10 cellular contexts compared by ENCODE assay signal in the genomic region with DNA sequence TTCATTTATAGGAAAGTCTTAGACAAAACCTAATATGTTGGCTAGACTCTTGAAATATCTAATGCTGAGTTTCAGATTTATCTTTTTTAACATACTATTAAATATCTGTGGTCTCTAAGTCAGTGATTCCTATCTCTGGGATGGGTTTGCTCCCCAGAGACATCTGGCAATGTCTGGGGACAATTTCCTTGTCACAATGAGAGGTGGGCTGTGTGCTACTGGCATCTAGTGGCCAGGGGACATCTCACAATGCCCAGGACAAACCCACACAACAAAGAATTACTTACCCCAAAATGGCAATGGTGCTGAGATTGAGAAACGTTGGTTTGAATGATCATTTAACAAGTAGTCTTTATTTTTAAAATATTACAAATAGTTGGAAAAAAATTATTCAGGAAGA.
DNase-seq lines count a peak whose midpoint lies in the region; ATAC-seq, FAIRE-seq and TF ChIP-seq lines count a peak whose summit lies in the region.
"Had no signal": no experiment of that assay in that cellular context is flagged by ENCODE, and none has a peak within 500 bp of the region (broad histone marks: within the 10 kb centered on the region; RNA-seq: fewer than 3 reads in every experiment).

No MANE protein-coding gene starts in this region.

- intact Hi-C loops in left ventricle myocardium inferior (cut with micrococcal nuclease) (loop anchor here (5.0 kb wide), 2 partner anchors 236 to 296 kb away; no protein-coding TSS in a partner anchor), Right ventricle myocardium inferior (cut with DNase I) (loop anchor here (5.0 kb wide), 1 partner anchor 296 kb away; no protein-coding TSS in a partner anchor), PC-9 (cut with micrococcal nuclease; ENCODE audit: unreplicated experiment) (loop anchor here (1.0 to 2.0 kb wide), 3 partner anchors 751 to 903 kb away; no protein-coding TSS in a partner anchor), natural killer cell (cut with micrococcal nuclease) (no loop called here)

- H3K27ac ChIP-seq in left ventricle myocardium inferior (replicated peaks) (no peak overlapping the region), PC-9 (no peak overlapping the region)
- H3K27ac ChIP-seq: pancreas, thoracic aorta had no signal

- CTCF ChIA-PET in PC-9 (lab: Charles Lee), result interaction anchor here (0.6 to 0.7 kb wide), 2 partner anchors 267 to 291 kb away, joined by 3 to 8 read pairs; no protein-coding TSS in a partner anchor

- H3K9me3 Mint-ChIP-seq in natural killer cell, result peaks cover 2 to 3% of the 10 kb centered on the region in 2 donors

- no peaks in the 10 kb centered on the region for H4K20me1 ChIP-seq in PC-9 (ENCODE audit: insufficient read depth)

- H3F3A ChIP-seq in PC-9 (ENCODE audit: insufficient read depth, low read depth), result no peaks in the 10 kb centered on the region

- TF ChIP-seq CTCF in left ventricle myocardium inferior (IDR thresholded peaks at IDR 0.05; ENCODE audit: borderline replicate concordance) (peak; percentile 55), PC-9 (conservative IDR thresholded peaks at IDR 0.05) (peak; percentile 59), natural killer cell (IDR thresholded peaks at IDR 0.05) (no peak)

- no peak overlapping the region for H3K4me2 ChIP-seq in PC-9

- no peaks in the 10 kb centered on the region for H3K4me1 Mint-ChIP-seq in natural killer cell

- POLR2A ChIA-PET in PC-9 (lab: Charles Lee; ENCODE audit: unreplicated experiment), result no interaction called here

- peaks cover 22% of the 10 kb centered on the region for H3K4me1 ChIP-seq in left ventricle myocardium inferior
- H3K4me1 ChIP-seq in PC-9 (replicated peaks; ENCODE audit: insufficient read depth), result no peaks in the 10 kb centered on the region
- H3K4me1 ChIP-seq: pancreas had no signal

- no peaks in the 10 kb centered on the region for H3K79me2 ChIP-seq in PC-9 (ENCODE audit: low read depth)

- no peaks in the 10 kb centered on the region for H3K27me3 Mint-ChIP-seq in natural killer cell (ENCODE audit: low read depth in 2 of 2)

- no peaks in the 10 kb centered on the region for H3K9me3 ChIP-seq in left ventricle myocardium inferior (replicated peaks)
- no peaks in the 10 kb centered on the region for H3K9me3 ChIP-seq in PC-9 (ENCODE audit: insufficient read depth, low read depth)
- H3K9me3 ChIP-seq: pancreas, thoracic aorta had no signal

- H3K36me3 Mint-ChIP-seq in natural killer cell, result no peaks in the 10 kb centered on the region

- H3K4me3 Mint-ChIP-seq in natural killer cell, result no peak overlapping the region

- no peaks in the 10 kb centered on the region for H3K9me2 ChIP-seq in PC-9 (ENCODE audit: insufficient read depth)

- no peak for DNase-seq in left ventricle myocardium inferior
- no peak for DNase-seq in Right ventricle myocardium inferior (ENCODE audit: missing footprints)
- peak in 1 of 2 experiments; percentile 15 for DNase-seq in PC-9
- no peak for DNase-seq in frontal cortex (ENCODE audit: low spot score in 2 of 2)
- DNase-seq in natural killer cell, result no peak
- DNase-seq: pancreas had no signal

- H3K4me3 ChIP-seq in left ventricle myocardium inferior (no peak overlapping the region), PC-9 (no peak overlapping the region)
- H3K4me3 ChIP-seq: pancreas, thoracic aorta had no signal

- no peak overlapping the region for H2AFZ ChIP-seq in PC-9

- BruUV-seq in PC-9 (replicated peaks; lab: Mats Ljungman, UMichigan), result no TSS peak

- FAIRE-seq in frontal cortex (lab: Jason Lieb, UNC), result peak; percentile 21

- no peaks in the 10 kb centered on the region for H3K27me3 ChIP-seq in left ventricle myocardium inferior (ENCODE audit: low read depth)
- H3K27me3 ChIP-seq in PC-9 (ENCODE audit: insufficient read depth, low read depth), result no peaks in the 10 kb centered on the region
- H3K27me3 ChIP-seq: pancreas had no signal

- no peak for ATAC-seq in Right ventricle myocardium inferior
- ATAC-seq in GM21723 (IDR thresholded peaks at IDR 0.05; ENCODE audit: unreplicated experiment), result no peak
- no peak for ATAC-seq in natural killer cell
- ATAC-seq in GM18519 (IDR thresholded peaks at IDR 0.05; ENCODE audit: low FRiP score, unreplicated experiment), result no peak
- ATAC-seq in GM18909 (IDR thresholded peaks at IDR 0.05; ENCODE audit: poor library complexity, unreplicated experiment), result no peak
- ATAC-seq: pancreas had no signal

- H3K27ac Mint-ChIP-seq in natural killer cell, result no peak overlapping the region

- H3K36me3 ChIP-seq in left ventricle myocardium inferior (peaks cover 12% of the 10 kb centered on the region), PC-9 (ENCODE audit: low read depth) (no peaks in the 10 kb centered on the region)
- H3K36me3 ChIP-seq: pancreas, thoracic aorta had no signal
